Comparison of ENCODE assay signal across 17 cellular contexts in genomic region chr1:12621346-12622320, GRCh38. TPM values are rescaled to one million over a fixed set of nuclear protein-coding genes. Genes with fewer than 3 reads are reported as not detected.
DNase-seq lines count a peak whose midpoint lies in the region; ATAC-seq, FAIRE-seq and TF ChIP-seq lines count a peak whose summit lies in the region.
"Had no signal": no experiment of that assay in that cellular context is flagged by ENCODE, and none has a peak within 500 bp of the region (broad histone marks: within the 10 kb centered on the region; RNA-seq: fewer than 3 reads in every experiment).

No MANE protein-coding gene starts in this region.

- no peaks in the 10 kb centered on the region for H3K27me3 ChIP-seq in endothelial cell of umbilical vein (ENCODE audit: control insufficient read depth in 2 of 2, insufficient read depth in 2 of 2, low read length in 2 of 2)
- no peaks in the 10 kb centered on the region for H3K27me3 ChIP-seq in thyroid gland

- no peak for FAIRE-seq in endothelial cell of umbilical vein (lab: Jason Lieb, UNC)
- FAIRE-seq: colon had no signal

- peaks cover 25% of the 10 kb centered on the region for H3K4me1 Mint-ChIP-seq in T-helper 17 cell

- no TSS peak for BruUV-seq in endothelial cell of umbilical vein (replicated peaks; lab: Mats Ljungman, UMichigan)

- no peak for TF ChIP-seq CTCF in endothelial cell of umbilical vein (IDR thresholded peaks at IDR 0.05; ENCODE audit: extremely low read depth in 1 of 2, insufficient read depth in 1 of 2, low read depth in 1 of 2, low read length in 2 of 2)
- no peak for TF ChIP-seq CTCF in thyroid gland (IDR thresholded peaks at IDR 0.05)

- peak overlapping the region; percentile 96 for H3K27ac Mint-ChIP-seq in T-helper 17 cell
- H3K27ac Mint-ChIP-seq: activated B cell treated with CpG ODN at 0.5 μM for 24 hours; activated naive CD4-positive, alpha-beta T cell treated with anti-CD3 and anti-CD28 coated beads, Interleukin-2, amount 50 U/mL, for 72 hours had no signal

- no peaks in the 10 kb centered on the region for H4K20me1 ChIP-seq in endothelial cell of umbilical vein (replicated peaks; ENCODE audit: control insufficient read depth, extremely low read depth, insufficient read depth, low read length)

- no peak overlapping the region for H3K9ac ChIP-seq in endothelial cell of umbilical vein (replicated peaks; ENCODE audit: extremely low read depth, insufficient read depth, low read length)

- H2AFZ ChIP-seq in endothelial cell of umbilical vein (ENCODE audit: low read depth, low read length), result no peak overlapping the region

- H3K36me3 Mint-ChIP-seq in T-helper 17 cell (ENCODE audit: low read depth), result no peaks in the 10 kb centered on the region

- CTCF ChIA-PET in endothelial cell of umbilical vein (lab: Charles Lee), result interaction anchor here (0.8 to 9.2 kb wide), 13 partner anchors 9 to 497 kb away, joined by 3 to 131 read pairs (median 9); partner anchors contain the start of gene AADACL4

- dilution Hi-C loops in endothelial cell of umbilical vein (cut with MboI; ENCODE audit: extremely low pct_ligation_motif_present, low sequenced_read_pairs), result no loop called here

- H3K27me3 Mint-ChIP-seq in T-helper 17 cell, result no peaks in the 10 kb centered on the region

- H3K4me3 Mint-ChIP-seq in T-helper 17 cell, result no peak overlapping the region
- H3K4me3 Mint-ChIP-seq: activated B cell treated with CpG ODN at 0.5 μM for 24 hours had no signal

- intact Hi-C loops in endothelial cell of umbilical vein (cut with micrococcal nuclease), result no loop called here
- intact Hi-C loops in thyroid gland (cut with DNase I), result loop anchor here (5.0 kb wide), 1 partner anchor 309 kb away; no protein-coding TSS in a partner anchor

- H3K4me1 ChIP-seq in endothelial cell of umbilical vein (ENCODE audit: control insufficient read depth, extremely low read depth, insufficient read depth, low read length), result peaks cover 14% of the 10 kb centered on the region
- peaks cover 46 to 50% of the 10 kb centered on the region in 2 donors for H3K4me1 ChIP-seq in thyroid gland

- H3K9me1 ChIP-seq in endothelial cell of umbilical vein (replicated peaks; ENCODE audit: control insufficient read depth, extremely low read depth, insufficient read depth, low read length), result no peaks in the 10 kb centered on the region

- TF ChIP-seq POLR2A in endothelial cell of umbilical vein (IDR thresholded peaks at IDR 0.05; ENCODE audit: low read depth, low read length), result no peak
- peak in 1 of 2 donors; percentile 9 for TF ChIP-seq POLR2A in thyroid gland (IDR thresholded peaks at IDR 0.05)

- H3K27ac ChIP-seq in endothelial cell of umbilical vein (ENCODE audit: insufficient read depth, low read depth, low read length) (no peak overlapping the region), thyroid gland (peak overlapping the region; percentile 91 to 99 (median 99))
- H3K27ac ChIP-seq: C4-2B had no signal

- POLR2A ChIA-PET in endothelial cell of umbilical vein (lab: Charles Lee), result interaction anchor here (0.8 kb wide), 1 partner anchor 186 kb away, joined by 3 read pairs; no protein-coding TSS in a partner anchor

- H3K9me3 ChIP-seq in T-helper 17 cell (ENCODE audit: control insufficient read depth, low read length, poor library complexity, severe bottlenecking) (no peaks in the 10 kb centered on the region), endothelial cell of umbilical vein (replicated peaks; ENCODE audit: control insufficient read depth, insufficient read depth, low read length) (no peaks in the 10 kb centered on the region), thyroid gland (no peaks in the 10 kb centered on the region)

- WGBS in thyroid gland, 2 donors, result 25 to 33% methylated on average over 13 to 14 of the region's 15 CpGs

- ATAC-seq in T-helper 17 cell (no peak), HG03354 (IDR thresholded peaks at IDR 0.05; ENCODE audit: poor library complexity, severe bottlenecking, unreplicated experiment) (no peak)

- H3K79me2 ChIP-seq in endothelial cell of umbilical vein (ENCODE audit: control insufficient read depth, insufficient read depth, low read length), result no peaks in the 10 kb centered on the region

- DNase-seq in T-helper 17 cell (no peak), endothelial cell of umbilical vein (ENCODE audit: low read depth, low spot score) (peak; percentile 79), myocyte (ENCODE audit: low read depth) (peak; percentile 40), thyroid gland (peak; percentile 92 to 93), islet precursor cell (no peak), Ammon's horn (ENCODE audit: low spot score) (no peak)
- DNase-seq in stimulated activated CD4-positive, alpha-beta T cell treated with anti-CD3 and anti-CD28 coated beads, Interleukin-12 subunit alpha, Interleukin-12 subunit beta, amount 100 ng/mL, for 4 hours, result no peak
- DNase-seq: activated B cell treated with CpG ODN at 0.5 μM for 24 hours, DMS79 treated with DMSO at 0.1 percent for 48 hours, SW 1271 had no signal

- H3K36me3 ChIP-seq in endothelial cell of umbilical vein (ENCODE audit: control insufficient read depth in 2 of 2, extremely low read depth in 1 of 2, insufficient read depth in 2 of 2, low read length in 2 of 2), result no peaks in the 10 kb centered on the region
- H3K36me3 ChIP-seq in thyroid gland, result no peaks in the 10 kb centered on the region

- H3K4me2 ChIP-seq in endothelial cell of umbilical vein (ENCODE audit: insufficient read depth, low read length), result no peak overlapping the region

- no peak overlapping the region for H3K4me3 ChIP-seq in endothelial cell of umbilical vein (replicated peaks in 1 of 3; ENCODE audit: insufficient read depth in 1 of 3, low read depth in 1 of 3, low read length in 3 of 3)
- no peak overlapping the region for H3K4me3 ChIP-seq in thyroid gland (replicated peaks in 1 of 3)

TF ChIP-seq in endothelial cell of umbilical vein, 7 proteins besides CTCF, POLR2A, EP300 and RAD21:
- TF ChIP-seq GATA2 (IDR thresholded peaks at IDR 0.05; ENCODE audit: insufficient read depth, insufficient read length, low read depth, low read length) (no peak), MAX (IDR thresholded peaks at IDR 0.05; ENCODE audit: insufficient read depth, insufficient read length) (no peak), POLR2AphosphoS5 (IDR thresholded peaks at IDR 0.05; ENCODE audit: insufficient read depth, low read depth, low read length) (no peak), MYC (IDR thresholded peaks at IDR 0.05; ENCODE audit: low read depth, low read length) (no peak), JUN (IDR thresholded peaks at IDR 0.05; ENCODE audit: borderline replicate concordance, insufficient read depth, insufficient read length, low read depth) (no peak), FOS (IDR thresholded peaks at IDR 0.05; ENCODE audit: borderline replicate concordance, insufficient read depth, low read length) (no peak), EZH2 (IDR thresholded peaks at IDR 0.05; ENCODE audit: borderline replicate concordance, low read depth, low read length, severe bottlenecking) (no peak)
TF ChIP-seq in endothelial cell of umbilical vein: peak in this region for 0.

RNA-seq across cellular contexts. Expression of gene DHRS3, which starts 3.6 kb away (rescaled TPM):
- 10 to 100 TPM; 31.0 to 38.3 TPM for total RNA-seq in T-helper 17 cell
- 54.3 and 75.2 TPM in 2 replicates for total RNA-seq in endothelial cell of umbilical vein
- 54.3 and 58.4 TPM in 2 replicates for polyA plus RNA-seq in endothelial cell of umbilical vein
- polyA plus RNA-seq in endothelial cell of umbilical vein (2011; cell fraction: cytosol; rRNA removed), result 46.7 and 47.7 TPM in 2 replicates
- polyA plus RNA-seq in endothelial cell of umbilical vein (2011; cell fraction: nucleus; rRNA removed), result 44.6 and 46.9 TPM in 2 replicates
- polyA plus RNA-seq in endothelial cell of umbilical vein (2012), result 24.6 and 33.9 TPM in 2 replicates
- 90.9 and 98.3 TPM in 2 replicates for polyA minus RNA-seq in endothelial cell of umbilical vein
- polyA minus RNA-seq in endothelial cell of umbilical vein (2011; cell fraction: cytosol; rRNA and poly(A)+ RNA removed), result 8.9 TPM
- polyA minus RNA-seq in endothelial cell of umbilical vein (2011; cell fraction: nucleus; rRNA and poly(A)+ RNA removed), result 24.9 and 25.2 TPM in 2 replicates
- 0.21 TPM in 1 of 2 replicates, not detected in the other for total RNA-seq in myocyte
- 1.0 TPM for polyA plus RNA-seq in myocyte (2012)
- total RNA-seq in thyroid gland, result 100 to 1,000 TPM; 181 to 304 (median 268) TPM

RNA-seq across cellular contexts. Expression of gene AADACL4, which starts 22.3 kb away (rescaled TPM):
- total RNA-seq in T-helper 17 cell (not detected), endothelial cell of umbilical vein (not detected in 2 replicates), myocyte (not detected in 2 replicates), thyroid gland (not detected)
- not detected in 2 replicates for polyA plus RNA-seq in endothelial cell of umbilical vein
- polyA plus RNA-seq in endothelial cell of umbilical vein (2011; cell fraction: cytosol; rRNA removed), result not detected in 2 replicates
- polyA plus RNA-seq in endothelial cell of umbilical vein (2011; cell fraction: nucleus; rRNA removed), result not detected in 2 replicates
- polyA plus RNA-seq in endothelial cell of umbilical vein (2012), result not detected in 2 replicates
- not detected in 2 replicates for polyA minus RNA-seq in endothelial cell of umbilical vein
- polyA minus RNA-seq in endothelial cell of umbilical vein (2011; cell fraction: cytosol; rRNA and poly(A)+ RNA removed), result not detected
- not detected in 2 replicates for polyA minus RNA-seq in endothelial cell of umbilical vein (2011; cell fraction: nucleus; rRNA and poly(A)+ RNA removed)
- not detected for polyA plus RNA-seq in myocyte (2012)
- total RNA-seq: activated B cell treated with CpG ODN at 0.5 μM for 24 hours; activated naive CD4-positive, alpha-beta T cell treated with anti-CD3 and anti-CD28 coated beads, Interleukin-2, amount 50 U/mL, for 72 hours; mesenteric fat pad; osteoblast; ureter had no signal

Comparison
In these comparisons a context has a peak if more than half of its experiments do, and no peak if none do; other contexts are left out.
1. DNase-seq: peak in endothelial cell of umbilical vein (single experiment), myocyte (single experiment) and thyroid gland (2 of 2); none in T-helper 17 cell (0 of 3), stimulated activated CD4-positive, alpha-beta T cell treated with anti-CD3 and anti-CD28 coated beads, Interleukin-12 subunit alpha, Interleukin-12 subunit beta, amount 100 ng/mL, for 4 hours (single experiment), islet precursor cell (single experiment) and Ammon's horn (single experiment).
2. RNA of gene DHRS3, which starts 3.6 kb away (total RNA-seq): 181 to 304 TPM in thyroid gland, 54.3 to 75.2 TPM in endothelial cell of umbilical vein and 31.0 to 38.3 TPM in T-helper 17 cell; 0.21 TPM in myocyte; every median in the first group is over 10 times any median in the second.